Comparison of ENCODE assay signal across 18 cellular contexts in genomic region chr5:73266925-73267775, GRCh38.
DNase-seq lines count a peak whose midpoint lies in the region; ATAC-seq and TF ChIP-seq lines count a peak whose summit lies in the region.
"Had no signal": no experiment of that assay in that cellular context is flagged by ENCODE, and none has a peak within 500 bp of the region (broad histone marks: within the 10 kb centered on the region; RNA-seq: fewer than 3 reads in every experiment).

No MANE protein-coding gene starts in this region.

- TF ChIP-seq CTCF in ascending aorta (IDR thresholded peaks at IDR 0.05) (no peak), fibroblast of the aortic adventitia (IDR thresholded peaks at IDR 0.05; ENCODE audit: insufficient read depth, low read length) (no peak), Calu3 (IDR thresholded peaks at IDR 0.05; ENCODE audit: unreplicated experiment) (no peak)

- intact Hi-C loops in ascending aorta (cut with DNase I) = no loop called here
- intact Hi-C loops in sciatic nerve (cut with DNase I) = no loop called here
- intact Hi-C loops in Calu3 (cut with micrococcal nuclease; ENCODE audit: unreplicated experiment) = no loop called here

- H3K4me3 Mint-ChIP-seq in Calu3 (ENCODE audit: low read depth, unreplicated experiment) = no peak overlapping the region
- H3K4me3 Mint-ChIP-seq: naive thymus-derived CD4-positive, alpha-beta T cell; T-helper 2 cell treated with Interferon-gamma antibody and Interleukin-4, amounts not matched to agents 5 μg/mL and 100 μg/mL, for 36 hours had no signal

- H3K27me3 ChIP-seq in ascending aorta = no peaks in the 10 kb centered on the region
- H3K27me3 ChIP-seq: vagina had no signal

- no TSS peak for BruUV-seq in Calu3 (replicated peaks; lab: Mats Ljungman, UMichigan)

- peak; percentile 32 for DNase-seq in EL
- DNase-seq in ascending aorta (ENCODE audit: low spot score in 2 of 2) = no peak
- peak; percentile 31 for DNase-seq in fibroblast of the aortic adventitia (ENCODE audit: low read depth)
- no peak for DNase-seq in sciatic nerve (ENCODE audit: low spot score)
- no peak for DNase-seq in Calu3
- DNase-seq: activated CD4-positive, alpha-beta T cell treated with anti-CD3 and anti-CD28 coated beads for 4 hours; activated CD8-positive, alpha-beta memory T cell treated with anti-CD3 and anti-CD28 coated beads, Interleukin-2, amount 50 U/mL, for 4 hours; Caco-2; mammary epithelial cell; naive thymus-derived CD4-positive, alpha-beta T cell; NCI-H2081 treated with DMSO at 0.1 percent for 48 hours; stimulated activated CD4-positive, alpha-beta T cell treated with anti-CD3 and anti-CD28 coated beads, Interleukin-15, amount 100 ng/mL, for 24 hours; stimulated activated naive CD4-positive, alpha-beta T cell had no signal

- peaks cover 78% of the 10 kb centered on the region for H3K27me3 Mint-ChIP-seq in Calu3 (ENCODE audit: unreplicated experiment)

- H3K27ac ChIP-seq in ascending aorta = peak overlapping the region; percentile 59 to 70
- H3K27ac ChIP-seq: vagina had no signal

- H3K4me3 ChIP-seq in ascending aorta (peak overlapping the region in 1 of 2 donors; percentile 30), fibroblast of the aortic adventitia (ENCODE audit: low read depth, low read length) (peak overlapping the region; percentile 26)
- H3K4me3 ChIP-seq: vagina had no signal

- CTCF ChIA-PET in Calu3 (lab: Charles Lee) = interaction anchor here (0.6 kb wide), 1 partner anchor 174 kb away, joined by 4 read pairs; no protein-coding TSS in a partner anchor

- peaks cover 0 to 15% of the 10 kb centered on the region in 2 donors for H3K4me1 ChIP-seq in ascending aorta
- H3K4me1 ChIP-seq: Caco-2, vagina had no signal

- ATAC-seq in sciatic nerve (peak; percentile 33), SK-N-SH treated with all-trans-retinoic acid at 6 μM for 48 hours (no peak), HG03469 (IDR thresholded peaks at IDR 0.05; ENCODE audit: unreplicated experiment) (no peak), HG03565 (IDR thresholded peaks at IDR 0.05; ENCODE audit: unreplicated experiment) (no peak)
- ATAC-seq: naive thymus-derived CD4-positive, alpha-beta T cell had no signal

- H3K36me3 ChIP-seq in ascending aorta = no peaks in the 10 kb centered on the region
- H3K36me3 ChIP-seq: vagina had no signal

- H3K36me3 Mint-ChIP-seq in Calu3 (ENCODE audit: insufficient read depth, unreplicated experiment) = no peaks in the 10 kb centered on the region
- H3K36me3 Mint-ChIP-seq: naive thymus-derived CD4-positive, alpha-beta T cell had no signal

- H3K9me3 Mint-ChIP-seq in Calu3 (ENCODE audit: low read depth, unreplicated experiment) = peaks cover 5% of the 10 kb centered on the region
- H3K9me3 Mint-ChIP-seq: naive thymus-derived CD4-positive, alpha-beta T cell; T-helper 2 cell treated with Interferon-gamma antibody and Interleukin-4, amounts not matched to agents 5 μg/mL and 100 μg/mL, for 36 hours had no signal

- no peak overlapping the region for H3K27ac Mint-ChIP-seq in Calu3 (ENCODE audit: unreplicated experiment)
- H3K27ac Mint-ChIP-seq: naive thymus-derived CD4-positive, alpha-beta T cell; T-helper 2 cell treated with Interferon-gamma antibody and Interleukin-4, amounts not matched to agents 5 μg/mL and 100 μg/mL, for 36 hours had no signal

- no peaks in the 10 kb centered on the region for H3K9me3 ChIP-seq in ascending aorta
- H3K9me3 ChIP-seq: Caco-2, vagina had no signal

- H3K4me1 Mint-ChIP-seq in Calu3 (ENCODE audit: low read depth, unreplicated experiment) = no peaks in the 10 kb centered on the region

TF ChIP-seq in SK-N-SH treated with all-trans-retinoic acid at 6 μM for 48 hours, 23 proteins besides CTCF, POLR2A, EP300 and RAD21:
- TF ChIP-seq ZFP30 (CRISPR knock-in tag; IDR thresholded peaks at IDR 0.05) (no peak), ESRRG (CRISPR knock-in tag; IDR thresholded peaks at IDR 0.05) (no peak), CREB5 (CRISPR knock-in tag; IDR thresholded peaks at IDR 0.05; ENCODE audit: low read depth) (no peak), ZNF70 (CRISPR knock-in tag; IDR thresholded peaks at IDR 0.05) (no peak), ZC3H10 (CRISPR knock-in tag; IDR thresholded peaks at IDR 0.05) (no peak), PPARA (CRISPR knock-in tag; IDR thresholded peaks at IDR 0.05; ENCODE audit: borderline replicate concordance) (no peak)
TF ChIP-seq in SK-N-SH treated with all-trans-retinoic acid at 6 μM for 48 hours: peak in this region for 0.

Comparison
In these comparisons a context has a peak if more than half of its experiments do, and no peak if none do; other contexts are left out.
1. DNase-seq: peak in EL (single experiment) and fibroblast of the aortic adventitia (single experiment); none in ascending aorta (0 of 2), sciatic nerve (single experiment) and Calu3 (single experiment).